In genomic region chr12:50085615-50085928, GRCh38 we compare ENCODE assay signal across 1 cellular context.
TF ChIP-seq lines count a peak whose summit lies in the region.

No MANE protein-coding gene starts in this region.

TF ChIP-seq in K562, 482 proteins besides CTCF, POLR2A, EP300 and RAD21:
- TF ChIP-seq JUN (IDR thresholded peaks at IDR 0.05; ENCODE audit: borderline replicate concordance, low read depth, low read length) = no peak
- no peak for TF ChIP-seq JUN (CRISPR knock-in tag; IDR thresholded peaks at IDR 0.05; ENCODE audit: borderline replicate concordance)
- no peak for TF ChIP-seq ZBTB11 (CRISPR knock-in tag; IDR thresholded peaks at IDR 0.05)
- TF ChIP-seq PCBP2 (IDR thresholded peaks at IDR 0.05; ENCODE audit: low read depth, low read length, poor library complexity, severe bottlenecking) = no peak
- TF ChIP-seq NONO (IDR thresholded peaks at IDR 0.05; ENCODE audit: low read depth in 2 of 2, low read length in 1 of 2) = no peak
- TF ChIP-seq ZBED1 (IDR thresholded peaks at IDR 0.05) = no peak
- no peak for TF ChIP-seq ZKSCAN1 (IDR thresholded peaks at IDR 0.05; ENCODE audit: low read depth, low read length)
- TF ChIP-seq RFX5 (IDR thresholded peaks at IDR 0.05; ENCODE audit: low read depth, low read length) = no peak
- TF ChIP-seq HNRNPL (IDR thresholded peaks at IDR 0.05; ENCODE audit: low read depth, low read length) = no peak
- TF ChIP-seq ZNF444 (CRISPR knock-in tag; IDR thresholded peaks at IDR 0.05) = no peak
- TF ChIP-seq PRMT5 (CRISPR knock-in tag; IDR thresholded peaks at IDR 0.05) = no peak
- TF ChIP-seq CBX5 (IDR thresholded peaks at IDR 0.05; ENCODE audit: borderline replicate concordance, low read depth) = no peak
- TF ChIP-seq CBFA2T3 (IDR thresholded peaks at IDR 0.05) = no peak
- no peak for TF ChIP-seq EZH2 (IDR thresholded peaks at IDR 0.05; ENCODE audit: borderline replicate concordance, low read depth, low read length)
- no peak for TF ChIP-seq CREB3 (tag; conservative IDR thresholded peaks at IDR 0.05; ENCODE audit: low read depth)
- TF ChIP-seq NFE2L1 (tag; IDR thresholded peaks at IDR 0.05; ENCODE audit: borderline replicate concordance, low read depth) = no peak
- TF ChIP-seq MYBL2 (IDR thresholded peaks at IDR 0.05; ENCODE audit: low read depth) = no peak
- no peak for TF ChIP-seq MYBL2 (CRISPR knock-in tag; IDR thresholded peaks at IDR 0.05; ENCODE audit: borderline replicate concordance)
TF ChIP-seq in K562: peak in this region for 0.
